16 cellular contexts compared by ENCODE assay signal in genomic region chr5:122333564-122333963, GRCh38. TPM values are rescaled to one million over a fixed set of nuclear protein-coding genes. Genes with fewer than 3 reads are reported as not detected.
"Had no signal": no experiment of that assay in that cellular context is flagged by ENCODE, and none has a peak within 500 bp of the region (broad histone marks: within the 10 kb centered on the region; RNA-seq: fewer than 3 reads in every experiment).

No MANE protein-coding gene starts in this region.

- H3K36me3 Mint-ChIP-seq: immature natural killer cell; naive thymus-derived CD4-positive, alpha-beta T cell had no signal

- H3K27me3 Mint-ChIP-seq: dendritic cell treated with granulocyte-macrophage colony-stimulating factor and Interleukin-4, amounts not matched to agents 40 ng/mL and 50 ng/mL, for 4 days; effector memory CD8-positive, alpha-beta T cell had no signal

- H3K27ac Mint-ChIP-seq: dendritic cell treated with granulocyte-macrophage colony-stimulating factor and Interleukin-4, amounts not matched to agents 40 ng/mL and 50 ng/mL, for 4 days; effector memory CD8-positive, alpha-beta T cell; immature natural killer cell; naive thymus-derived CD4-positive, alpha-beta T cell; nephron progenitor cell had no signal

- DNase-seq: effector memory CD8-positive, alpha-beta T cell; gastrocnemius medialis; glutamatergic neuron; immature natural killer cell; kidney; left cardiac atrium; left ventricle myocardium superior; naive thymus-derived CD4-positive, alpha-beta T cell; nephron progenitor cell; ovary; right cardiac atrium; small intestine; stimulated activated CD4-positive, alpha-beta T cell treated with anti-CD3 and anti-CD28 coated beads, Interleukin-2, amount 100 ng/mL, for 48 hours; stimulated activated naive CD4-positive, alpha-beta T cell treated with Interleukin-2 at 50 U/mL for 16 hours had no signal

- H3K4me1 Mint-ChIP-seq: immature natural killer cell; naive thymus-derived CD4-positive, alpha-beta T cell had no signal

- H3K9me3 Mint-ChIP-seq: dendritic cell treated with granulocyte-macrophage colony-stimulating factor and Interleukin-4, amounts not matched to agents 40 ng/mL and 50 ng/mL, for 4 days; nephron progenitor cell had no signal

- ATAC-seq: effector memory CD8-positive, alpha-beta T cell; gastrocnemius medialis; left cardiac atrium; left ventricle myocardium superior; naive thymus-derived CD4-positive, alpha-beta T cell; right cardiac atrium had no signal

- H3K4me3 Mint-ChIP-seq: dendritic cell treated with granulocyte-macrophage colony-stimulating factor and Interleukin-4, amounts not matched to agents 40 ng/mL and 50 ng/mL, for 4 days; effector memory CD8-positive, alpha-beta T cell; immature natural killer cell; naive thymus-derived CD4-positive, alpha-beta T cell; nephron progenitor cell had no signal

RNA-seq across cellular contexts. Expression of gene SNCAIP, which starts 21.5 kb away (rescaled TPM):
- total RNA-seq: mononuclear cell had no signal
- polyA plus RNA-seq: immature natural killer cell; naive thymus-derived CD4-positive, alpha-beta T cell had no signal
